15 cellular contexts compared by ENCODE assay signal in the genomic region with DNA sequence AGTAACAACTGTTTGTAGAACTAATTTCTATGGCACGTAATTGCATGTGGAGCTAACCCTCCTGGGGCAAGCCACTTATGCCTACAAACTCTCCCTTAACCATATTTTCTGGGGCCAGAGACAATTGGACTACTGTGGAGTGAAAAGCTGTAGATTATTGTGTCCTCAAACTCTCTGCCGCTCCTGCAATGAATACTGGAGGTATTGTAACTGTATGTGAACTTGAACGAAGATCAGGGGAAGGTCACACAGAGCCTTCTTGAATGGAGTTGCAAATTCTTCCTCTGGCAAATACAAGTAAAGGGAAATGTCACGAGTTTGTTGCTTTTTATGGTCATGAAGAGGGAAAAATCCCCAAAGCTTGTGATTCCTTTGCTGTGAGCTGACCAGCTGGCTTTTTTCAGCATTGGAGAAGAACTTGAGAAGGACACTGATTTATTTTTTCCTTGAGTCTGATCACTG. TPM values are rescaled to one million over a fixed set of nuclear protein-coding genes. Genes with fewer than 3 reads are reported as not detected.
DNase-seq lines count a peak whose midpoint lies in the region; TF ChIP-seq lines count a peak whose summit lies in the region.
"Had no signal": no experiment of that assay in that cellular context is flagged by ENCODE, and none has a peak within 500 bp of the region (broad histone marks: within the 10 kb centered on the region; RNA-seq: fewer than 3 reads in every experiment).

No MANE protein-coding gene starts in this region.

- H3K27ac ChIP-seq in ACC112 (ENCODE audit: low read depth, low read length) = peak overlapping the region; percentile 45; the same call in 1 of the 2 replicates
- H3K27ac ChIP-seq in SK-N-SH (ENCODE audit: low read depth in 2 of 2, low read length in 1 of 2) = no peak overlapping the region; a peak in 1 of 4 replicates
- H3K27ac ChIP-seq in osteoblast (ENCODE audit: low read depth, low read length) = peak overlapping the region; percentile 25
- H3K27ac ChIP-seq in CD4-positive, alpha-beta memory T cell (ENCODE audit: low read depth, low read length) = no peak overlapping the region

- no peaks in the 10 kb centered on the region for H3K9me2 ChIP-seq in SK-N-SH

- H4K20me1 ChIP-seq in SK-N-SH (ENCODE audit: insufficient read depth) (0 out of 2 replicates have a peak, but pooled peaks cover 3% of the 10 kb centered on the region), osteoblast (ENCODE audit: insufficient read depth, low read length) (no peaks in the 10 kb centered on the region)

- intact Hi-C loops in CD4-positive, alpha-beta memory T cell (cut with micrococcal nuclease) = no loop called here
- intact Hi-C loops in lower leg skin (cut with DNase I; ENCODE audit: low total_unique reads) = no loop called here

- H3K27ac Mint-ChIP-seq in CD4-positive, alpha-beta memory T cell = no peak overlapping the region
- H3K27ac Mint-ChIP-seq: activated T-helper 17 cell treated with anti-CD3 and anti-CD28 coated beads, Interleukin-2, amount 50 U/mL, for 72 hours had no signal

- no peak overlapping the region for H3K4me3 Mint-ChIP-seq in CD4-positive, alpha-beta memory T cell
- H3K4me3 Mint-ChIP-seq: activated T-helper 17 cell treated with anti-CD3 and anti-CD28 coated beads, Interleukin-2, amount 50 U/mL, for 72 hours had no signal

- in situ Hi-C loops in G401 (cut with HindIII; ENCODE audit: low sequenced_read_pairs) = no loop called here

- CTCF ChIA-PET in SK-N-SH (lab: Yijun Ruan, JAX) = interaction anchor here (0.8 to 2.0 kb wide), 4 partner anchors 22 to 366 kb away, joined by 3 to 6 read pairs (median 3); no protein-coding TSS in a partner anchor
- CTCF ChIA-PET in CD4-positive, alpha-beta memory T cell (lab: Charles Lee; ENCODE audit: partially characterized antibody) = no interaction called here

- H3K9me3 Mint-ChIP-seq in CD4-positive, alpha-beta memory T cell = peaks cover 0 to 3% (median 0%) of the 10 kb centered on the region in 8 donors
- H3K9me3 Mint-ChIP-seq: activated T-helper 17 cell treated with anti-CD3 and anti-CD28 coated beads, Interleukin-2, amount 50 U/mL, for 72 hours had no signal

- DNase-seq in SK-N-SH (no peak), fibroblast of peridontal ligament (ENCODE audit: extremely low read depth) (peak; percentile 76), osteoblast (ENCODE audit: insufficient read length, low spot score, missing footprints) (peak; percentile 50), lower leg skin (ENCODE audit: low spot score in 2 of 2) (no peak), G401 (ENCODE audit: low spot score) (no peak), NCI-H748 treated with DMSO at 0.1 percent for 48 hours (lab: John Stamatoyannopoulos, UW) (no peak)
- DNase-seq in CD4-positive, alpha-beta memory T cell = no peak
- DNase-seq: activated CD4-positive, alpha-beta T cell treated with anti-CD3 and anti-CD28 coated beads, Interleukin-2, amount 50 U/mL, for 48 hours; anterior cingulate cortex; Calu3; effector memory CD4-positive, alpha-beta T cell; NK-92 treated with Interleukin-12 subunit alpha and Interleukin-12 subunit beta, amount 100 ng/mL, for 24 hours; stimulated activated CD4-positive, alpha-beta T cell treated with anti-CD3 and anti-CD28 coated beads, Interleukin-4, amount 100 ng/mL, for 1 hour had no signal

- no peaks in the 10 kb centered on the region for H3K4me1 Mint-ChIP-seq in CD4-positive, alpha-beta memory T cell
- H3K4me1 Mint-ChIP-seq: activated T-helper 17 cell treated with anti-CD3 and anti-CD28 coated beads, Interleukin-2, amount 50 U/mL, for 72 hours had no signal

- H3K27me3 ChIP-seq in ACC112 (ENCODE audit: insufficient read depth, low read length) (no peaks in the 10 kb centered on the region), SK-N-SH (ENCODE audit: insufficient read depth) (no peaks in the 10 kb centered on the region), osteoblast (ENCODE audit: insufficient read depth, low read length) (no peaks in the 10 kb centered on the region)
- H3K27me3 ChIP-seq in CD4-positive, alpha-beta memory T cell (ENCODE audit: insufficient read depth, low read length) = no peaks in the 10 kb centered on the region

- TF ChIP-seq CTCF in SK-N-SH (IDR thresholded peaks at IDR 0.05) = no peak
- no peak for TF ChIP-seq CTCF in osteoblast (IDR thresholded peaks at IDR 0.05; ENCODE audit: extremely low read depth, low read depth, low read length)
- TF ChIP-seq CTCF in lower leg skin (IDR thresholded peaks at IDR 0.05) = no peak

- WGBS in SK-N-SH (ENCODE audit: low lambda C conversion rate) = 67% methylated on average over 4 of the region's 4 CpGs
- 25 to 32% methylated on average over 4 of the region's 4 CpGs for WGBS in lower leg skin, 2 donors

- H3K36me3 ChIP-seq in ACC112 (ENCODE audit: insufficient read depth, low read length) (no peaks in the 10 kb centered on the region), SK-N-SH (replicated peaks in 1 of 2; ENCODE audit: control insufficient read depth in 1 of 2, insufficient read depth in 2 of 2, low read length in 1 of 2) (peaks cover 0 to 3% of the 10 kb centered on the region in 2 experiments), osteoblast (ENCODE audit: insufficient read depth, low read length) (no peaks in the 10 kb centered on the region)
- no peaks in the 10 kb centered on the region for H3K36me3 ChIP-seq in CD4-positive, alpha-beta memory T cell (ENCODE audit: insufficient read depth, low read length)

- H3K79me2 ChIP-seq in ACC112 (ENCODE audit: control insufficient read depth, insufficient read depth, low read length, unreplicated experiment) (peaks cover 55% of the 10 kb centered on the region), SK-N-SH (ENCODE audit: insufficient read depth) (peaks cover 62% of the 10 kb centered on the region), osteoblast (ENCODE audit: insufficient read depth, low read length) (no peaks in the 10 kb centered on the region)

- H3K9ac ChIP-seq in SK-N-SH = no peak overlapping the region

- H3K4me1 ChIP-seq in ACC112 (ENCODE audit: control insufficient read depth, insufficient read depth, low read length, unreplicated experiment) (peaks cover 26% of the 10 kb centered on the region), SK-N-SH (ENCODE audit: control insufficient read depth in 1 of 2, insufficient read depth in 2 of 2, low read depth in 1 of 2, low read length in 1 of 2) (no peaks in the 10 kb centered on the region; a peak in 1 of 4 replicates), osteoblast (ENCODE audit: insufficient read depth, low read length) (peaks cover 12% of the 10 kb centered on the region)
- H3K4me1 ChIP-seq in CD4-positive, alpha-beta memory T cell (ENCODE audit: insufficient read depth, low read length) = no peaks in the 10 kb centered on the region

- H3K27me3 Mint-ChIP-seq in CD4-positive, alpha-beta memory T cell = peaks cover 6 to 13% of the 10 kb centered on the region in 2 donors

- POLR2A ChIA-PET in SK-N-SH (lab: Yijun Ruan, JAX) = no interaction called here
- POLR2A ChIA-PET in CD4-positive, alpha-beta memory T cell (lab: Charles Lee; ENCODE audit: partially characterized antibody) = no interaction called here

- no peaks in the 10 kb centered on the region for H3F3A ChIP-seq in SK-N-SH (replicated peaks; ENCODE audit: insufficient read depth)

- TF ChIP-seq RAD21 in SK-N-SH (IDR thresholded peaks at IDR 0.05; ENCODE audit: low read length) = no peak

- TF ChIP-seq EP300 in SK-N-SH (IDR thresholded peaks at IDR 0.05; ENCODE audit: borderline replicate concordance in 1 of 2, low read depth in 1 of 2, low read length in 1 of 2) = no peak

- no peak for TF ChIP-seq POLR2A in lower leg skin (IDR thresholded peaks at IDR 0.05)

- H3K4me3 ChIP-seq in ACC112 (ENCODE audit: low read depth, low read length) (no peak overlapping the region), SK-N-SH (ENCODE audit: low read depth in 2 of 2, low read length in 1 of 2) (no peak overlapping the region), osteoblast (ENCODE audit: insufficient read depth, low read length) (no peak overlapping the region), lower leg skin (ENCODE audit: low read depth, poor library complexity, severe bottlenecking) (no peak overlapping the region)
- no peak overlapping the region for H3K4me3 ChIP-seq in CD4-positive, alpha-beta memory T cell (ENCODE audit: low read length in 2 of 2)

- H3K36me3 Mint-ChIP-seq in CD4-positive, alpha-beta memory T cell = no peaks in the 10 kb centered on the region

- no peak overlapping the region for H2AFZ ChIP-seq in ACC112 (ENCODE audit: low read length, unreplicated experiment)
- H2AFZ ChIP-seq in SK-N-SH (ENCODE audit: low read depth) = no peak overlapping the region
- H2AFZ ChIP-seq in osteoblast (ENCODE audit: low read length) = peak overlapping the region; percentile 85

- 0 out of 2 replicates have a peak overlapping the region, but pooled peaks have one; percentile 15 for H3K4me2 ChIP-seq in SK-N-SH
- peak overlapping the region; percentile 24 for H3K4me2 ChIP-seq in osteoblast (ENCODE audit: insufficient read depth, low read length)

- H3K9me3 ChIP-seq in SK-N-SH (no peaks in the 10 kb centered on the region), osteoblast (ENCODE audit: low read depth, low read length) (no peaks in the 10 kb centered on the region)
- H3K9me3 ChIP-seq in CD4-positive, alpha-beta memory T cell (ENCODE audit: control insufficient read depth in 1 of 2, low read length in 2 of 2) = no peaks in the 10 kb centered on the region

TF ChIP-seq in SK-N-SH, 30 proteins besides CTCF, POLR2A, EP300 and RAD21:
- TF ChIP-seq, protein P1, sequence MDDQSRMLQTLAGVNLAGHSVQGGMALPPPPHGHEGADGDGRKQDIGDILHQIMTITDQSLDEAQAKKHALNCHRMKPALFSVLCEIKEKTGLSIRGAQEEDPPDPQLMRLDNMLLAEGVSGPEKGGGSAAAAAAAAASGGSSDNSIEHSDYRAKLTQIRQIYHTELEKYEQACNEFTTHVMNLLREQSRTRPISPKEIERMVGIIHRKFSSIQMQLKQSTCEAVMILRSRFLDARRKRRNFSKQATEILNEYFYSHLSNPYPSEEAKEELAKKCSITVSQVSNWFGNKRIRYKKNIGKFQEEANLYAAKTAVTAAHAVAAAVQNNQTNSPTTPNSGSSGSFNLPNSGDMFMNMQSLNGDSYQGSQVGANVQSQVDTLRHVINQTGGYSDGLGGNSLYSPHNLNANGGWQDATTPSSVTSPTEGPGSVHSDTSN (IDR thresholded peaks at IDR 0.05) = 0 out of 2 replicates have a peak, but pooled peaks have one; percentile 25
- TF ChIP-seq TCF12 (IDR thresholded peaks at IDR 0.05) (peak; percentile 31; the same call in 1 of the 2 replicates), TAF1 (IDR thresholded peaks at IDR 0.05; ENCODE audit: borderline replicate concordance, low read depth, low read length) (no peak)

RNA-seq across cellular contexts. Expression of a gene that starts 18.2 kb away (rescaled TPM):
- polyA plus RNA-seq in SK-N-SH (2012; rRNA removed) = 46.5 and 48.4 TPM in 2 replicates
- polyA plus RNA-seq in SK-N-SH (2012; cell fraction: cytosol; rRNA removed) = 56.2 and 63.1 TPM in 2 replicates
- polyA plus RNA-seq in SK-N-SH (2012; cell fraction: nucleus; rRNA removed) = 28.0 and 46.8 TPM in 2 replicates
- 67.3 and 70.1 TPM in 2 replicates for total RNA-seq in osteoblast
- 1 to 10 TPM in 1 of 2 experiments, under 1 TPM in 1; 0.96 to 1.1 TPM for total RNA-seq in CD4-positive, alpha-beta memory T cell
- polyA plus RNA-seq in CD4-positive, alpha-beta memory T cell = not detected
- total RNA-seq in lower leg skin = 10 to 100 TPM; 14.7 to 29.9 (median 16.0) TPM
- total RNA-seq in G401 (2014; rRNA removed; shearing (Covaris generic)) = 13.0 and 15.4 TPM in 2 replicates

Comparison
In these comparisons a context has a peak if more than half of its experiments do, and no peak if none do; other contexts are left out.
1. H3K27ac ChIP-seq: peak in ACC112 (single experiment) and osteoblast (single experiment); none in SK-N-SH (0 of 2) and CD4-positive, alpha-beta memory T cell (single experiment).
2. DNase-seq: peak in fibroblast of peridontal ligament (single experiment) and osteoblast (single experiment); none in SK-N-SH (single experiment), CD4-positive, alpha-beta memory T cell (0 of 5), lower leg skin (0 of 2), G401 (single experiment) and NCI-H748 treated with DMSO at 0.1 percent for 48 hours (single experiment).